2 cellular contexts compared by ENCODE assay signal in genomic region chr10:59393349-59393748, GRCh38.
TF ChIP-seq lines count a peak whose summit lies in the region.

No MANE protein-coding gene starts in this region.

TF ChIP-seq in GM23338, 12 proteins besides CTCF, POLR2A, EP300 and RAD21:
- TF ChIP-seq STAT1 (IDR thresholded peaks at IDR 0.05; ENCODE audit: unreplicated experiment) (no peak), ZNF462 (CRISPR knock-in tag; IDR thresholded peaks at IDR 0.05) (no peak), NANOG (IDR thresholded peaks at IDR 0.05; ENCODE audit: borderline replicate concordance) (no peak), POLR2AphosphoS5 (IDR thresholded peaks at IDR 0.05; ENCODE audit: low read depth) (no peak), CREB1 (CRISPR knock-in tag; IDR thresholded peaks at IDR 0.05; ENCODE audit: low read depth) (no peak), EZH2 (IDR thresholded peaks at IDR 0.05; ENCODE audit: low read depth, unreplicated experiment) (no peak), JUNB (IDR thresholded peaks at IDR 0.05; ENCODE audit: unreplicated experiment) (no peak), ZNF331 (CRISPR knock-in tag; IDR thresholded peaks at IDR 0.05; ENCODE audit: low read depth) (no peak), EZH2phosphoT487 (IDR thresholded peaks at IDR 0.05; ENCODE audit: unreplicated experiment) (no peak), ZNF114 (CRISPR knock-in tag; IDR thresholded peaks at IDR 0.05) (no peak)
- TF ChIP-seq, protein P1, sequence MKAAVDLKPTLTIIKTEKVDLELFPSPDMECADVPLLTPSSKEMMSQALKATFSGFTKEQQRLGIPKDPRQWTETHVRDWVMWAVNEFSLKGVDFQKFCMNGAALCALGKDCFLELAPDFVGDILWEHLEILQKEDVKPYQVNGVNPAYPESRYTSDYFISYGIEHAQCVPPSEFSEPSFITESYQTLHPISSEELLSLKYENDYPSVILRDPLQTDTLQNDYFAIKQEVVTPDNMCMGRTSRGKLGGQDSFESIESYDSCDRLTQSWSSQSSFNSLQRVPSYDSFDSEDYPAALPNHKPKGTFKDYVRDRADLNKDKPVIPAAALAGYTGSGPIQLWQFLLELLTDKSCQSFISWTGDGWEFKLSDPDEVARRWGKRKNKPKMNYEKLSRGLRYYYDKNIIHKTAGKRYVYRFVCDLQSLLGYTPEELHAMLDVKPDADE (IDR thresholded peaks at IDR 0.05) = no peak
- TF ChIP-seq, protein P2, sequence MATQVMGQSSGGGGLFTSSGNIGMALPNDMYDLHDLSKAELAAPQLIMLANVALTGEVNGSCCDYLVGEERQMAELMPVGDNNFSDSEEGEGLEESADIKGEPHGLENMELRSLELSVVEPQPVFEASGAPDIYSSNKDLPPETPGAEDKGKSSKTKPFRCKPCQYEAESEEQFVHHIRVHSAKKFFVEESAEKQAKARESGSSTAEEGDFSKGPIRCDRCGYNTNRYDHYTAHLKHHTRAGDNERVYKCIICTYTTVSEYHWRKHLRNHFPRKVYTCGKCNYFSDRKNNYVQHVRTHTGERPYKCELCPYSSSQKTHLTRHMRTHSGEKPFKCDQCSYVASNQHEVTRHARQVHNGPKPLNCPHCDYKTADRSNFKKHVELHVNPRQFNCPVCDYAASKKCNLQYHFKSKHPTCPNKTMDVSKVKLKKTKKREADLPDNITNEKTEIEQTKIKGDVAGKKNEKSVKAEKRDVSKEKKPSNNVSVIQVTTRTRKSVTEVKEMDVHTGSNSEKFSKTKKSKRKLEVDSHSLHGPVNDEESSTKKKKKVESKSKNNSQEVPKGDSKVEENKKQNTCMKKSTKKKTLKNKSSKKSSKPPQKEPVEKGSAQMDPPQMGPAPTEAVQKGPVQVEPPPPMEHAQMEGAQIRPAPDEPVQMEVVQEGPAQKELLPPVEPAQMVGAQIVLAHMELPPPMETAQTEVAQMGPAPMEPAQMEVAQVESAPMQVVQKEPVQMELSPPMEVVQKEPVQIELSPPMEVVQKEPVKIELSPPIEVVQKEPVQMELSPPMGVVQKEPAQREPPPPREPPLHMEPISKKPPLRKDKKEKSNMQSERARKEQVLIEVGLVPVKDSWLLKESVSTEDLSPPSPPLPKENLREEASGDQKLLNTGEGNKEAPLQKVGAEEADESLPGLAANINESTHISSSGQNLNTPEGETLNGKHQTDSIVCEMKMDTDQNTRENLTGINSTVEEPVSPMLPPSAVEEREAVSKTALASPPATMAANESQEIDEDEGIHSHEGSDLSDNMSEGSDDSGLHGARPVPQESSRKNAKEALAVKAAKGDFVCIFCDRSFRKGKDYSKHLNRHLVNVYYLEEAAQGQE (IDR thresholded peaks at IDR 0.05; ENCODE audit: unreplicated experiment) = no peak

TF ChIP-seq in H1, 55 proteins besides CTCF, POLR2A, EP300 and RAD21:
- TF ChIP-seq EZH2 (IDR thresholded peaks at IDR 0.05; ENCODE audit: low read depth, low read length, severe bottlenecking) (no peak), TEAD4 (IDR thresholded peaks at IDR 0.05; ENCODE audit: low read depth, low read length) (no peak), POU5F1 (IDR thresholded peaks at IDR 0.05; ENCODE audit: low read depth, low read length) (no peak), CBX8 (IDR thresholded peaks at IDR 0.05; ENCODE audit: borderline replicate concordance, low read depth, low read length) (no peak), RNF2 (IDR thresholded peaks at IDR 0.05; ENCODE audit: borderline replicate concordance, low read depth, low read length, missing control alignments, poor library complexity, severe bottlenecking) (no peak), EGR1 (IDR thresholded peaks at IDR 0.05; ENCODE audit: borderline replicate concordance, low read depth, low read length) (no peak), ZNF274 (IDR thresholded peaks at IDR 0.05; ENCODE audit: borderline replicate concordance, extremely low read depth, low read length) (no peak), USF2 (IDR thresholded peaks at IDR 0.05; ENCODE audit: low read length) (no peak), CTBP2 (IDR thresholded peaks at IDR 0.05; ENCODE audit: borderline replicate concordance, insufficient read depth, insufficient read length, low read length) (no peak), SIRT6 (IDR thresholded peaks at IDR 0.05; ENCODE audit: low read length) (no peak), GTF2F1 (IDR thresholded peaks at IDR 0.05; ENCODE audit: borderline replicate concordance, low read depth, low read length) (no peak), ATF3 (IDR thresholded peaks at IDR 0.05; ENCODE audit: insufficient read depth, low read depth, low read length) (no peak), CBX5 (IDR thresholded peaks at IDR 0.05; ENCODE audit: low read depth, low read length) (no peak)
